ENCODE assay signal across 37 cellular contexts in the genomic region with DNA sequence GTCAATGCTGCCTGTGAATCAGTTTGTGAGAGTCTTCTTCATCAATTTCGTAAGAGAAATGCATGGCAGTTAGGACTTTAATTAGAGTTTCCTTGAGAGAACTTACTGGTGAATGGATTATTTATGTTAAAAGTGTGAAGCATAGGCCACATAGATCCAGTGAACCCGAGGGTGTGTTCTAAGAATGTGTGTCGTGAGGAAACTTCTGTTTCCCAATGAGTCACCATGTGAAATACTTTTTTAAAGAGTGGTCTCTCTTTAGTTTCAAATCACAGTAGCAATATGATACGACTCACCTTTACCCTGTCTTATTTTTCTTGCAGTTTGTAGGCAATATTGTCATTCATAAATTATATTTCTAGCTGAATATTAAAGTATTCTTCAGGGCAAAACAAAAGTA. TPM values are rescaled to one million over a fixed set of nuclear protein-coding genes. Genes with fewer than 3 reads are reported as not detected.
"Had no signal": no experiment of that assay in that cellular context is flagged by ENCODE, and none has a peak within 500 bp of the region (broad histone marks: within the 10 kb centered on the region; RNA-seq: fewer than 3 reads in every experiment).

No MANE protein-coding gene starts in this region.

- DNase-seq: activated CD4-positive, alpha-beta T cell treated with anti-CD3 and anti-CD28 coated beads for 36 hours; activated CD4-positive, alpha-beta T cell treated with anti-CD3 and anti-CD28 coated beads, Interleukin-2, amount 10 ng/mL, durations not matched to agents 7 days and 5 days; activated CD4-positive, alpha-beta T cell treated with anti-CD3 and anti-CD28 coated beads, Interleukin-2, amount 50 U/mL, for 48 hours; activated CD8-positive, alpha-beta memory T cell treated with anti-CD3 and anti-CD28 coated beads for 24 hours; activated CD8-positive, alpha-beta memory T cell treated with anti-CD3 and anti-CD28 coated beads, Interleukin-2, amount 10 ng/mL, durations not matched to agents 7 days and 5 days; activated CD8-positive, alpha-beta memory T cell treated with anti-CD3 and anti-CD28 coated beads, Interleukin-2, amount 50 U/mL, for 48 hours; activated effector memory CD4-positive, alpha-beta T cell treated with anti-CD3 and anti-CD28 coated beads, Interleukin-2, amount 50 U/mL, for 16 hours; activated naive CD4-positive, alpha-beta T cell; activated naive CD4-positive, alpha-beta T cell treated with anti-CD3 and anti-CD28 coated beads, Interleukin-2, amount 50 U/mL, for 16 hours; activated naive CD8-positive, alpha-beta T cell treated with anti-CD3 and anti-CD28 coated beads for 36 hours; activated T-cell treated with anti-CD3 and anti-CD28 coated beads, Interleukin-2, amount 50 U/mL, for 48 hours; amniotic stem cell; aorta; Kasumi-1; KG1; NCI-H1092 treated with DMSO at 0.1 percent for 48 hours; NCI-H1417; NCI-H146; NCI-H187; NCI-H2029 treated with DMSO at 0.1 percent for 48 hours; NCI-H2107; NCI-H2171 treated with DMSO at 0.1 percent for 48 hours; NCI-H2227 treated with DMSO at 0.1 percent for 48 hours; NCI-H446; NCI-H510A treated with DMSO at 0.1 percent for 48 hours; NCI-H774; NK-92 treated with Interleukin-12 subunit alpha and Interleukin-12 subunit beta, amount 100 ng/mL, for 24 hours; PC-3; Peyer's patch; RPMI8226; SHP77 treated with DMSO at 0.1 percent for 48 hours; SK-N-SH had no signal

- H3K27ac Mint-ChIP-seq: activated CD4-positive, alpha-beta T cell treated with anti-CD3 and anti-CD28 coated beads for 36 hours; activated CD4-positive, alpha-beta T cell treated with anti-CD3 and anti-CD28 coated beads, Interleukin-2, amount 10 ng/mL, durations not matched to agents 7 days and 5 days; activated CD8-positive, alpha-beta memory T cell treated with anti-CD3 and anti-CD28 coated beads, Interleukin-2, amount 10 ng/mL, durations not matched to agents 7 days and 5 days; activated naive CD8-positive, alpha-beta T cell treated with anti-CD3 and anti-CD28 coated beads for 36 hours; T-helper 1 cell treated with Interleukin-12 subunit alpha and Interleukin-12 subunit beta and Interleukin-4 antibody, amounts not matched to agents 30 μg/mL and 1 μg/mL, for 36 hours; T-helper 2 cell treated with Interferon-gamma antibody and Interleukin-4, amounts not matched to agents 5 μg/mL and 100 μg/mL, for 36 hours; WTC11 had no signal

- H3K9me3 ChIP-seq: Peyer's patch, SJSA1, SK-N-SH had no signal

- H3K4me1 ChIP-seq: Peyer's patch, SJSA1 had no signal

- H3K27me3 ChIP-seq: Peyer's patch, SJSA1 had no signal

- H3K4me2 ChIP-seq: SK-N-SH had no signal

- H3K4me3 Mint-ChIP-seq: activated CD4-positive, alpha-beta T cell treated with anti-CD3 and anti-CD28 coated beads for 36 hours; activated CD4-positive, alpha-beta T cell treated with anti-CD3 and anti-CD28 coated beads, Interleukin-2, amount 10 ng/mL, durations not matched to agents 7 days and 5 days; activated CD8-positive, alpha-beta memory T cell treated with anti-CD3 and anti-CD28 coated beads, Interleukin-2, amount 10 ng/mL, durations not matched to agents 7 days and 5 days; activated naive CD8-positive, alpha-beta T cell treated with anti-CD3 and anti-CD28 coated beads for 36 hours; T-helper 1 cell treated with Interleukin-12 subunit alpha and Interleukin-12 subunit beta and Interleukin-4 antibody, amounts not matched to agents 30 μg/mL and 1 μg/mL, for 36 hours; T-helper 2 cell treated with Interferon-gamma antibody and Interleukin-4, amounts not matched to agents 5 μg/mL and 100 μg/mL, for 36 hours; WTC11 had no signal

- H3K4me3 ChIP-seq: Peyer's patch, SJSA1 had no signal

- H3K36me3 Mint-ChIP-seq: activated CD8-positive, alpha-beta memory T cell treated with anti-CD3 and anti-CD28 coated beads, Interleukin-2, amount 10 ng/mL, durations not matched to agents 7 days and 5 days; activated naive CD8-positive, alpha-beta T cell treated with anti-CD3 and anti-CD28 coated beads for 36 hours; WTC11 had no signal

- H3K9ac ChIP-seq: SK-N-SH had no signal

- ATAC-seq: activated CD4-positive, alpha-beta T cell treated with anti-CD3 and anti-CD28 coated beads for 36 hours; activated CD4-positive, CD25-positive, alpha-beta regulatory T cell treated with anti-CD3 and anti-CD28 coated beads, Interleukin-2, amount 50 U/mL, for 24 hours; activated CD8-positive, alpha-beta memory T cell treated with anti-CD3 and anti-CD28 coated beads, Interleukin-2, amount 10 ng/mL, durations not matched to agents 7 days and 5 days; PC-3; WTC11 had no signal

- H3K9me3 Mint-ChIP-seq: activated CD4-positive, alpha-beta T cell treated with anti-CD3 and anti-CD28 coated beads, Interleukin-2, amount 10 ng/mL, durations not matched to agents 7 days and 5 days; activated naive CD8-positive, alpha-beta T cell treated with anti-CD3 and anti-CD28 coated beads for 36 hours; T-helper 1 cell treated with Interleukin-12 subunit alpha and Interleukin-12 subunit beta and Interleukin-4 antibody, amounts not matched to agents 30 μg/mL and 1 μg/mL, for 36 hours; T-helper 2 cell treated with Interferon-gamma antibody and Interleukin-4, amounts not matched to agents 5 μg/mL and 100 μg/mL, for 36 hours; WTC11 had no signal

- H3K36me3 ChIP-seq: Peyer's patch, SJSA1 had no signal

- H3K4me1 Mint-ChIP-seq: activated CD4-positive, alpha-beta T cell treated with anti-CD3 and anti-CD28 coated beads for 36 hours; activated CD4-positive, alpha-beta T cell treated with anti-CD3 and anti-CD28 coated beads, Interleukin-2, amount 10 ng/mL, durations not matched to agents 7 days and 5 days had no signal

- H3K27ac ChIP-seq: Peyer's patch, SJSA1 had no signal

- H3K9me2 ChIP-seq: SK-N-SH had no signal

RNA-seq across cellular contexts. Expression of a gene that starts 18.5 kb away (rescaled TPM):
- total RNA-seq: activated CD4-positive, alpha-beta T cell treated with anti-CD3 and anti-CD28 coated beads for 36 hours; activated CD4-positive, alpha-beta T cell treated with anti-CD3 and anti-CD28 coated beads, Interleukin-2, amount 10 ng/mL, durations not matched to agents 7 days and 5 days; activated CD8-positive, alpha-beta memory T cell treated with anti-CD3 and anti-CD28 coated beads, Interleukin-2, amount 10 ng/mL, durations not matched to agents 7 days and 5 days; activated naive CD8-positive, alpha-beta T cell treated with anti-CD3 and anti-CD28 coated beads for 36 hours had no signal
- polyA plus RNA-seq: SK-N-SH had no signal
